18 cellular contexts compared by ENCODE assay signal in genomic region chr21:25896657-25897056, GRCh38.
"Had no signal": no experiment of that assay in that cellular context is flagged by ENCODE, and none has a peak within 500 bp of the region (broad histone marks: within the 10 kb centered on the region; RNA-seq: fewer than 3 reads in every experiment).

No MANE protein-coding gene starts in this region.

- H3K27me3 Mint-ChIP-seq: activated naive CD8-positive, alpha-beta T cell treated with anti-CD3 and anti-CD28 coated beads, Interleukin-2, amount 10 ng/mL, durations not matched to agents 7 days and 5 days; type B pancreatic cell had no signal

- H3K4me1 ChIP-seq: lower lobe of right lung, right lobe of liver had no signal

- H3K27ac ChIP-seq: ovary, right lobe of liver, suprapubic skin had no signal

- H3K4me3 ChIP-seq: lower lobe of right lung, ovary, right lobe of liver, smooth muscle cell, suprapubic skin had no signal

- H3K27me3 ChIP-seq: ovary, right lobe of liver, suprapubic skin had no signal

- DNase-seq: activated naive CD4-positive, alpha-beta T cell; activated naive CD8-positive, alpha-beta T cell treated with anti-CD3 and anti-CD28 coated beads, Interleukin-2, amount 10 ng/mL, durations not matched to agents 7 days and 5 days; aorta; foreskin fibroblast; glutamatergic neuron; left cardiac atrium; lower lobe of right lung; midbrain; ovary; right lobe of liver; stimulated activated CD4-positive, alpha-beta T cell treated with anti-CD3 and anti-CD28 coated beads, Interleukin-4, amount 100 ng/mL, for 4 hours; stimulated activated CD8-positive, alpha-beta memory T cell treated with anti-CD3 and anti-CD28 coated beads, Interleukin-4, amount 100 ng/mL, for 48 hours; stimulated activated naive CD4-positive, alpha-beta T cell treated with Interleukin-2 at 50 U/mL for 16 hours had no signal

- H3K9me3 Mint-ChIP-seq: activated naive CD8-positive, alpha-beta T cell treated with anti-CD3 and anti-CD28 coated beads, Interleukin-2, amount 10 ng/mL, durations not matched to agents 7 days and 5 days; activated T-helper 1 cell treated with anti-CD3 and anti-CD28 coated beads, Interleukin-12 subunit alpha, Interleukin-12 subunit beta, Interleukin-2, Interleukin-4 antibody, amounts not matched to agents 30 ng/mL and 10 ng/mL and 1 ng/mL, durations not matched to agents 14 hours and 24 hours and 36 hours; T-helper 2 cell treated with Interferon-gamma antibody and Interleukin-4, amounts not matched to agents 5 μg/mL and 100 μg/mL, for 36 hours had no signal

- H3K36me3 ChIP-seq: ovary had no signal

- ATAC-seq: lower lobe of right lung had no signal

- H3K9me3 ChIP-seq: lower lobe of right lung, ovary, suprapubic skin had no signal

- H3K4me2 ChIP-seq: smooth muscle cell had no signal

- H3K27ac Mint-ChIP-seq: activated naive CD8-positive, alpha-beta T cell treated with anti-CD3 and anti-CD28 coated beads, Interleukin-2, amount 10 ng/mL, durations not matched to agents 7 days and 5 days; activated T-helper 1 cell treated with anti-CD3 and anti-CD28 coated beads, Interleukin-12 subunit alpha, Interleukin-12 subunit beta, Interleukin-2, Interleukin-4 antibody, amounts not matched to agents 30 ng/mL and 10 ng/mL and 1 ng/mL, durations not matched to agents 14 hours and 24 hours and 36 hours; T-helper 2 cell treated with Interferon-gamma antibody and Interleukin-4, amounts not matched to agents 5 μg/mL and 100 μg/mL, for 36 hours; type B pancreatic cell had no signal

- H3K4me3 Mint-ChIP-seq: activated naive CD8-positive, alpha-beta T cell treated with anti-CD3 and anti-CD28 coated beads, Interleukin-2, amount 10 ng/mL, durations not matched to agents 7 days and 5 days; activated T-helper 1 cell treated with anti-CD3 and anti-CD28 coated beads, Interleukin-12 subunit alpha, Interleukin-12 subunit beta, Interleukin-2, Interleukin-4 antibody, amounts not matched to agents 30 ng/mL and 10 ng/mL and 1 ng/mL, durations not matched to agents 14 hours and 24 hours and 36 hours; T-helper 2 cell treated with Interferon-gamma antibody and Interleukin-4, amounts not matched to agents 5 μg/mL and 100 μg/mL, for 36 hours; type B pancreatic cell had no signal
